Comparison of ENCODE assay signal across 9 cellular contexts in the genomic region with DNA sequence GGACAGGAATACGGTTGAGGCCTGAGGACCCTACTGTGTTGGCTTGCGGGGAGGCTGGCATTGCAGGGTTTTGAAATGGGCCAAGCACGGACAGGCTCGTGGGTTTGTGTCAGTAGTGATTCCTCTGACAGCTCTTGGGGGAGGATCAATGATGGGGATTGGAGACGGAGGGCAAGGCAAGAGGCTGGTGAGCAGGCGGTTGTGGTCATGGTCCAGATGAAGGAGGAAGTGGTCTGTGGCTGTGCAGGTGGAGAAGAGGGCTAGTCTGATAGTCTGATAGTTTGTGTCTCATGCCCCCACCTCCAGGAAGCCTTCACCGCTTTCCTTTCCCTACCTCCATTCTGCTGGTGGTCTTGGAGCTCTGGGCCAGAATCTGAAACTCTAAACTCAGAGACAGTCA. TPM values are rescaled to one million over a fixed set of nuclear protein-coding genes. Genes with fewer than 3 reads are reported as not detected.
DNase-seq lines count a peak whose midpoint lies in the region; ATAC-seq and TF ChIP-seq lines count a peak whose summit lies in the region.
"Had no signal": no experiment of that assay in that cellular context is flagged by ENCODE, and none has a peak within 500 bp of the region (broad histone marks: within the 10 kb centered on the region; RNA-seq: fewer than 3 reads in every experiment).

No MANE protein-coding gene starts in this region.

- no peaks in the 10 kb centered on the region for H3K27me3 ChIP-seq in RWPE2 (ENCODE audit: insufficient read depth, poor library complexity, severe bottlenecking)
- H3K27me3 ChIP-seq in esophagus (ENCODE audit: control insufficient read depth in 1 of 2, insufficient read depth in 2 of 2, low read length in 2 of 2): no peaks in the 10 kb centered on the region
- peaks cover 12% of the 10 kb centered on the region for H3K27me3 ChIP-seq in H7 (ENCODE audit: control insufficient read depth, insufficient read depth, low read length)

- peak overlapping the region; percentile 1 to 10 for H3K4me3 Mint-ChIP-seq in stimulated activated naive CD8-positive, alpha-beta T cell treated with anti-CD3 and anti-CD28 coated beads, Interleukin-15, amount 100 ng/mL, for 72 hours

- TF ChIP-seq CTCF in RWPE2 (IDR thresholded peaks at IDR 0.05; ENCODE audit: poor library complexity, severe bottlenecking): no peak

- H3K27ac Mint-ChIP-seq in stimulated activated naive CD8-positive, alpha-beta T cell treated with anti-CD3 and anti-CD28 coated beads, Interleukin-15, amount 100 ng/mL, for 72 hours: peak overlapping the region; percentile 3 to 19

- peak overlapping the region; percentile 91 for H3K27ac ChIP-seq in RWPE2 (ENCODE audit: poor library complexity, severe bottlenecking)
- peak overlapping the region; percentile 66 to 98 for H3K27ac ChIP-seq in esophagus (ENCODE audit: low read depth in 2 of 2, low read length in 1 of 2)

- H3K9me3 Mint-ChIP-seq in stimulated activated naive CD8-positive, alpha-beta T cell treated with anti-CD3 and anti-CD28 coated beads, Interleukin-15, amount 100 ng/mL, for 72 hours: no peaks in the 10 kb centered on the region

- H3K36me3 ChIP-seq in RWPE2 (ENCODE audit: low read depth): peaks cover 10% of the 10 kb centered on the region; the same call in 1 of the 2 replicates
- peaks cover 0 to 4% of the 10 kb centered on the region in 2 donors for H3K36me3 ChIP-seq in esophagus (ENCODE audit: control insufficient read depth in 2 of 2, insufficient read depth in 2 of 2, low read length in 1 of 2)
- H3K36me3 ChIP-seq in H7 (replicated peaks; ENCODE audit: control insufficient read depth, insufficient read depth, low read length): no peaks in the 10 kb centered on the region

- no peaks in the 10 kb centered on the region for H3K27me3 Mint-ChIP-seq in stimulated activated naive CD8-positive, alpha-beta T cell treated with anti-CD3 and anti-CD28 coated beads, Interleukin-15, amount 100 ng/mL, for 72 hours

- 72% methylated on average over 7 of the region's 7 CpGs for WGBS in esophagus, 2 donors

- H3K4me1 ChIP-seq in RWPE2 (ENCODE audit: insufficient read depth, poor library complexity, severe bottlenecking) (peaks cover 7% of the 10 kb centered on the region), esophagus (ENCODE audit: control insufficient read depth in 2 of 2, insufficient read depth in 2 of 2, low read length in 1 of 2) (peaks cover 2 to 3% of the 10 kb centered on the region in 2 donors)

- H3K4me3 ChIP-seq in RWPE2 (ENCODE audit: severe bottlenecking) (no peak overlapping the region), esophagus (ENCODE audit: low read depth in 1 of 2, low read length in 2 of 2) (peak overlapping the region; percentile 7 to 74), H7 (ENCODE audit: insufficient read depth, low read depth, low read length) (no peak overlapping the region)

- ATAC-seq in RWPE2 (ENCODE audit: low read depth): no peak
- ATAC-seq in stimulated activated naive CD8-positive, alpha-beta T cell treated with anti-CD3 and anti-CD28 coated beads, Interleukin-15, amount 100 ng/mL, for 72 hours: peak; percentile 11

- H3K9me3 ChIP-seq in RWPE2 (ENCODE audit: severe bottlenecking): no peaks in the 10 kb centered on the region
- no peaks in the 10 kb centered on the region for H3K9me3 ChIP-seq in esophagus (ENCODE audit: control insufficient read depth in 2 of 2, insufficient read depth in 1 of 2, low read depth in 1 of 2, low read length in 1 of 2)

- peak; percentile 40 for DNase-seq in NOMO-1 treated with DMSO at 0.1 percent for 48 hours (lab: John Stamatoyannopoulos, UW; ENCODE audit: unreplicated experiment)
- DNase-seq in NOMO-1 treated with dmso at 0.1 percent for 144 hours (lab: John Stamatoyannopoulos, UW; ENCODE audit: unreplicated experiment): no peak
- DNase-seq in RWPE2 (ENCODE audit: low spot score): no peak
- peak in 1 of 2 donors; percentile 50 for DNase-seq in stimulated activated naive CD8-positive, alpha-beta T cell treated with anti-CD3 and anti-CD28 coated beads, Interleukin-15, amount 100 ng/mL, for 72 hours
- no peak for DNase-seq in ecto neural progenitor cell (ENCODE audit: low spot score)
- DNase-seq in H7: no peak
- DNase-seq in retina: no peak
- DNase-seq: NCI-H2227 treated with DMSO at 0.1 percent for 48 hours had no signal

- H3K4me1 Mint-ChIP-seq in stimulated activated naive CD8-positive, alpha-beta T cell treated with anti-CD3 and anti-CD28 coated beads, Interleukin-15, amount 100 ng/mL, for 72 hours: peaks cover 61% of the 10 kb centered on the region

RNA-seq across cellular contexts. Expression of gene MAFF, which starts 3.0 kb away (rescaled TPM):
- polyA plus RNA-seq in esophagus: 10 to 100 TPM; 34.7 to 99.6 TPM
- 2.6 and 5.3 TPM in 2 replicates for total RNA-seq in H7 (2014; rRNA removed; shearing (Covaris generic))

RNA-seq across cellular contexts. Expression of gene PLA2G6, which starts 23.2 kb away (rescaled TPM):
- 10 to 100 TPM; 14.5 to 36.3 TPM for polyA plus RNA-seq in esophagus
- total RNA-seq in H7 (2014; rRNA removed; shearing (Covaris generic)): 23.4 and 49.6 TPM in 2 replicates

Comparison
In these comparisons a context has a peak if more than half of its experiments do, and no peak if none do; other contexts are left out.
1. H3K4me3 ChIP-seq: peak in esophagus (2 of 2); none in RWPE2 (single experiment) and H7 (single experiment).